In genomic region chr15:32700501-32701150, GRCh38 we compare ENCODE assay signal across 1 cellular context.
TF ChIP-seq lines count a peak whose summit lies in the region.

No MANE protein-coding gene starts in this region.

TF ChIP-seq in HepG2, 621 proteins besides CTCF, POLR2A, EP300 and RAD21 (continued from another document and continues in another):
- TF ChIP-seq ZHX1 (CRISPR knock-in tag; IDR thresholded peaks at IDR 0.05; ENCODE audit: low read depth) (0 out of 2 replicates have a peak, but pooled peaks have one; percentile 29), PITX1 (CRISPR knock-in tag; IDR thresholded peaks at IDR 0.05) (no peak), ARID5B (CRISPR knock-in tag; IDR thresholded peaks at IDR 0.05) (peak; percentile 47), ZNF609 (CRISPR knock-in tag; IDR thresholded peaks at IDR 0.05; ENCODE audit: borderline replicate concordance) (peak; percentile 69; the same call in 1 of the 2 replicates), RERE (CRISPR knock-in tag; IDR thresholded peaks at IDR 0.05; ENCODE audit: low read depth) (0 out of 2 replicates have a peak, but pooled peaks have one; percentile 18), ADNP (CRISPR knock-in tag; IDR thresholded peaks at IDR 0.05) (no peak), ZNF556 (CRISPR knock-in tag; IDR thresholded peaks at IDR 0.05; ENCODE audit: borderline replicate concordance) (no peak), NCOA5 (CRISPR knock-in tag; IDR thresholded peaks at IDR 0.05) (no peak), RBM22 (optimal IDR thresholded peaks at IDR 0.05; ENCODE audit: low read length) (no peak), HNF4A (CRISPR knock-in tag; IDR thresholded peaks at IDR 0.05) (peak; percentile 75), SNAPC5 (CRISPR knock-in tag; IDR thresholded peaks at IDR 0.05; ENCODE audit: borderline replicate concordance) (no peak), PBX3 (CRISPR knock-in tag; IDR thresholded peaks at IDR 0.05; ENCODE audit: borderline replicate concordance) (no peak), ZNF740 (CRISPR knock-in tag; IDR thresholded peaks at IDR 0.05) (no peak), MEIS1 (CRISPR knock-in tag; IDR thresholded peaks at IDR 0.05; ENCODE audit: borderline replicate concordance) (no peak), MED1 (CRISPR knock-in tag; IDR thresholded peaks at IDR 0.05) (no peak), KLF6 (CRISPR knock-in tag; IDR thresholded peaks at IDR 0.05) (no peak), ZNF800 (CRISPR knock-in tag; IDR thresholded peaks at IDR 0.05) (no peak), ZBTB7A (CRISPR knock-in tag; IDR thresholded peaks at IDR 0.05) (no peak), ZNF687 (CRISPR knock-in tag; IDR thresholded peaks at IDR 0.05) (no peak), ZNF747 (CRISPR knock-in tag; IDR thresholded peaks at IDR 0.05; ENCODE audit: borderline replicate concordance) (no peak), ZNF414 (CRISPR knock-in tag; IDR thresholded peaks at IDR 0.05) (no peak), ZNF432 (CRISPR knock-in tag; IDR thresholded peaks at IDR 0.05; ENCODE audit: borderline replicate concordance) (no peak), GLI4 (CRISPR knock-in tag; IDR thresholded peaks at IDR 0.05; ENCODE audit: borderline replicate concordance) (no peak), FOXK2 (IDR thresholded peaks at IDR 0.05) (no peak), ZEB1 (IDR thresholded peaks at IDR 0.05; ENCODE audit: insufficient replicate concordance, low read depth) (no peak)
